ENCODE assay signal across 13 cellular contexts in the genomic region with DNA sequence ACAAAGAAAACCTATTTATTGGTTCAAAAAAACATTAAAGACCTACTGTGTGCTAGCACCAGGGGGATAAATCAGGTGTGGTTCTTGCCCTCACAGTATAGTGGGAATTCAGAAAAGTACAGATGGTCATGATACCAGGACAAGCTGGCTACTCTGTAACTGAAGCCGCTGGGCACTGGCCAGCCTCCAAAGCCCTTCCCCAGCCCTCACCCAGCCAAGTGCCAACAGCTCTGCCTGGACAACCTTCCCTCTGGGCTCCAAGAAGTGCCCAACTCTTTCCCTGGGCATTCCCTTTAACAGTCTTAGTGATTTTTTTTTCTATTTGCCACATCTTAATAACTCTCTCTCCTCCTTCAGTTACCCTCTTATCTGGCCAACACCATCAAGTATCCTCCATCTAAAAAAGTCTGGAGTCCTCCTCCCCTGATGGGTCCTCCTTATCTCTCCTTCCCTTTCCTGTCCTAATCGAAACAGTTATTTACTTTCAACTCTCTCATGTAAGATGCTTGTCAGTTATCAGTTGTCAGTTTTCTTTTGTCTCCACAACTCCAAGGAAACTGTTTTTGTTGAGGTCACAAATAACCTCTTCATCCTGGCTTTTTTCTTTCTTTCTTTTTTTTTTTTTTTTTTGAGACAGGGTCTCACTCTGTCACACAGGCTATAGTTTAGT. TPM values are rescaled to one million over a fixed set of nuclear protein-coding genes. Genes with fewer than 3 reads are reported as not detected.
DNase-seq lines count a peak whose midpoint lies in the region; ATAC-seq and TF ChIP-seq lines count a peak whose summit lies in the region.
"Had no signal": no experiment of that assay in that cellular context is flagged by ENCODE, and none has a peak within 500 bp of the region (broad histone marks: within the 10 kb centered on the region; RNA-seq: fewer than 3 reads in every experiment).

No MANE protein-coding gene starts in this region.

- POLR2A ChIA-PET in activated CD4-positive, alpha-beta T cell treated with anti-CD3 and anti-CD28 coated beads for 36 hours (lab: Charles Lee) = interaction anchor here (0.7 kb wide), 1 partner anchor 11 kb away, joined by 8 read pairs; no protein-coding TSS in a partner anchor

- H3K27me3 Mint-ChIP-seq in type B pancreatic cell = peaks cover 12% of the 10 kb centered on the region
- H3K27me3 Mint-ChIP-seq in activated CD4-positive, alpha-beta T cell treated with anti-CD3 and anti-CD28 coated beads for 36 hours = peaks cover 13% of the 10 kb centered on the region

- no peaks in the 10 kb centered on the region for H3K9me3 Mint-ChIP-seq in type B pancreatic cell
- no peaks in the 10 kb centered on the region for H3K9me3 Mint-ChIP-seq in activated CD4-positive, alpha-beta T cell treated with anti-CD3 and anti-CD28 coated beads for 36 hours (ENCODE audit: low read depth)

- CTCF ChIA-PET in activated CD4-positive, alpha-beta T cell treated with anti-CD3 and anti-CD28 coated beads for 36 hours (lab: Charles Lee) = interaction anchor here (2.0 kb wide), 1 partner anchor 30 kb away, joined by 9 read pairs; no protein-coding TSS in a partner anchor

- ATAC-seq in left ventricle myocardium superior (peak; percentile 64), Right ventricle myocardium inferior (no peak), HG02970 (IDR thresholded peaks at IDR 0.05; ENCODE audit: low FRiP score, unreplicated experiment) (no peak)
- ATAC-seq in activated CD4-positive, alpha-beta T cell treated with anti-CD3 and anti-CD28 coated beads for 36 hours = no peak
- ATAC-seq: A549, PC-3 had no signal

- no peak overlapping the region for H3K4me3 Mint-ChIP-seq in type B pancreatic cell
- no peak overlapping the region for H3K4me3 Mint-ChIP-seq in activated CD4-positive, alpha-beta T cell treated with anti-CD3 and anti-CD28 coated beads for 36 hours

- H3K4me1 Mint-ChIP-seq in type B pancreatic cell (ENCODE audit: unreplicated experiment) = peaks cover 8% of the 10 kb centered on the region
- H3K4me1 Mint-ChIP-seq in activated CD4-positive, alpha-beta T cell treated with anti-CD3 and anti-CD28 coated beads for 36 hours = no peaks in the 10 kb centered on the region

- DNase-seq in left ventricle myocardium superior (peak; percentile 47), Right ventricle myocardium inferior (ENCODE audit: missing footprints) (no peak), cerebellum (ENCODE audit: low spot score) (peak; percentile 61), mucosa of gallbladder (ENCODE audit: low spot score) (peak; percentile 57), type B pancreatic cell (ENCODE audit: extremely low spot score, unreplicated experiment) (no peak)
- no peak for DNase-seq in stimulated activated naive CD4-positive, alpha-beta T cell treated with Interleukin-2 at 50 U/mL for 16 hours (lab: John Stamatoyannopoulos, UW)
- DNase-seq in activated CD4-positive, alpha-beta T cell treated with anti-CD3 and anti-CD28 coated beads for 36 hours = no peak
- DNase-seq: COR-L47, NCI-H2227 treated with DMSO at 0.1 percent for 48 hours, NCI-H524 treated with DMSO at 0.1 percent for 48 hours, PC-3 had no signal

- intact Hi-C loops in left ventricle myocardium superior (cut with micrococcal nuclease) = no loop called here
- intact Hi-C loops in Right ventricle myocardium inferior (cut with DNase I) = no loop called here
- intact Hi-C loops in activated CD4-positive, alpha-beta T cell treated with anti-CD3 and anti-CD28 coated beads for 36 hours (cut with DNase I, micrococcal nuclease) = no loop called here

- TF ChIP-seq CTCF in type B pancreatic cell (conservative IDR thresholded peaks at IDR 0.05) = no peak

- no peaks in the 10 kb centered on the region for H3K36me3 Mint-ChIP-seq in type B pancreatic cell
- no peaks in the 10 kb centered on the region for H3K36me3 Mint-ChIP-seq in activated CD4-positive, alpha-beta T cell treated with anti-CD3 and anti-CD28 coated beads for 36 hours (ENCODE audit: low read depth)

- no peak overlapping the region for H3K27ac Mint-ChIP-seq in type B pancreatic cell
- no peak overlapping the region for H3K27ac Mint-ChIP-seq in activated CD4-positive, alpha-beta T cell treated with anti-CD3 and anti-CD28 coated beads for 36 hours

RNA-seq across cellular contexts. Expression of a gene that starts 13.3 kb away (rescaled TPM):
- total RNA-seq in left ventricle myocardium superior (30.4 TPM), Right ventricle myocardium inferior (28.5 TPM), cerebellum (28.7 TPM), mucosa of gallbladder (63.9 TPM), type B pancreatic cell (ENCODE audit: low replicate concordance) (62.7 and 68.1 TPM in 2 replicates)
- total RNA-seq in activated CD4-positive, alpha-beta T cell treated with anti-CD3 and anti-CD28 coated beads for 36 hours = 10 to 100 TPM; 18.6 to 19.9 TPM

RNA-seq across cellular contexts. Expression of a gene that starts 22.8 kb away (rescaled TPM):
- 0.17 TPM for total RNA-seq in left ventricle myocardium superior
- total RNA-seq in Right ventricle myocardium inferior = 0.27 TPM
- total RNA-seq in cerebellum = 4.9 TPM
- total RNA-seq in mucosa of gallbladder = 22.2 TPM
- total RNA-seq in type B pancreatic cell (ENCODE audit: low replicate concordance) = 2.5 and 4.4 TPM in 2 replicates
- under 1 TPM in 1 of 2 experiments, not detected in 1; 0.05 TPM for total RNA-seq in activated CD4-positive, alpha-beta T cell treated with anti-CD3 and anti-CD28 coated beads for 36 hours

RNA-seq across cellular contexts. Expression of a gene that starts 40.1 kb away (rescaled TPM):
- total RNA-seq in left ventricle myocardium superior (5.7 TPM), Right ventricle myocardium inferior (5.0 TPM), cerebellum (2.4 TPM), mucosa of gallbladder (96.1 TPM), type B pancreatic cell (ENCODE audit: low replicate concordance) (7.2 and 7.6 TPM in 2 replicates)
- under 1 TPM; 0.63 to 0.89 TPM for total RNA-seq in activated CD4-positive, alpha-beta T cell treated with anti-CD3 and anti-CD28 coated beads for 36 hours

RNA-seq across cellular contexts. Expression of a gene that starts 43.1 kb away (rescaled TPM):
- 0.10 TPM for total RNA-seq in left ventricle myocardium superior
- total RNA-seq in Right ventricle myocardium inferior = 0.16 TPM
- 1.5 TPM for total RNA-seq in cerebellum
- total RNA-seq in mucosa of gallbladder = 8.4 TPM
- total RNA-seq in type B pancreatic cell (ENCODE audit: low replicate concordance) = 0.76 and 1.4 TPM in 2 replicates
- total RNA-seq in activated CD4-positive, alpha-beta T cell treated with anti-CD3 and anti-CD28 coated beads for 36 hours = 1 to 10 TPM; 4.3 to 4.6 TPM
- total RNA-seq: PC-3 had no signal

RNA-seq across cellular contexts. Expression of a gene that starts 53.0 kb away (rescaled TPM):
- 12.4 TPM for total RNA-seq in left ventricle myocardium superior
- total RNA-seq in Right ventricle myocardium inferior = 10.2 TPM
- total RNA-seq in cerebellum = 73.5 TPM
- 15.5 TPM for total RNA-seq in mucosa of gallbladder
- 15.6 and 20.0 TPM in 2 replicates for total RNA-seq in type B pancreatic cell (ENCODE audit: low replicate concordance)
- total RNA-seq in activated CD4-positive, alpha-beta T cell treated with anti-CD3 and anti-CD28 coated beads for 36 hours = 10 to 100 TPM in 1 of 2 experiments, 1 to 10 TPM in 1; 7.1 to 10.6 TPM

Comparison
In these comparisons a context has a peak if more than half of its experiments do, and no peak if none do; other contexts are left out.
1. DNase-seq: peak in left ventricle myocardium superior (single experiment), cerebellum (single experiment) and mucosa of gallbladder (single experiment); none in Right ventricle myocardium inferior (single experiment), type B pancreatic cell (single experiment), stimulated activated naive CD4-positive, alpha-beta T cell treated with Interleukin-2 at 50 U/mL for 16 hours (single experiment) and activated CD4-positive, alpha-beta T cell treated with anti-CD3 and anti-CD28 coated beads for 36 hours (single experiment).
2. RNA of a gene that starts 40.1 kb away (total RNA-seq): 96.1 TPM in mucosa of gallbladder (single experiment); 7.2 to 7.6 TPM in type B pancreatic cell, 5.7 TPM in left ventricle myocardium superior (single experiment), 5.0 TPM in Right ventricle myocardium inferior (single experiment), 2.4 TPM in cerebellum (single experiment) and 0.63 to 0.89 TPM in activated CD4-positive, alpha-beta T cell treated with anti-CD3 and anti-CD28 coated beads for 36 hours; every median in the first group is over 10 times any median in the second.